Comparison of ENCODE assay signal across 8 cellular contexts in genomic region chrX:83759872-83760271, GRCh38.
DNase-seq lines count a peak whose midpoint lies in the region; ATAC-seq and TF ChIP-seq lines count a peak whose summit lies in the region.

No MANE protein-coding gene starts in this region.

- ATAC-seq in GM19452 (IDR thresholded peaks at IDR 0.05; ENCODE audit: unreplicated experiment) (no peak), HG03135 (IDR thresholded peaks at IDR 0.05; ENCODE audit: unreplicated experiment) (no peak)

- H3K4me3 ChIP-seq in cardiac fibroblast (replicated peaks in 1 of 2; ENCODE audit: low read depth in 2 of 2, low read length in 2 of 2) (no peak overlapping the region), retinal pigment epithelial cell (ENCODE audit: low read length) (no peak overlapping the region)

- peak; percentile 8 for DNase-seq in NCI-H510A treated with DMSO at 0.1 percent for 48 hours (lab: John Stamatoyannopoulos, UW)
- no peak for DNase-seq in NCI-H510A (lab: John Stamatoyannopoulos, UW)
- peak; percentile 21 for DNase-seq in NCI-H1092 treated with DMSO at 0.1 percent for 48 hours (lab: John Stamatoyannopoulos, UW)
- DNase-seq in cardiac fibroblast (ENCODE audit: low read depth in 2 of 2): peak in 1 of 2 donors; percentile 8
- DNase-seq in retinal pigment epithelial cell (ENCODE audit: low read depth): no peak
- no peak for DNase-seq in GF-D8 (lab: John Stamatoyannopoulos, UW)

- TF ChIP-seq CTCF in cardiac fibroblast (IDR thresholded peaks at IDR 0.05; ENCODE audit: low read depth, low read length): peak; percentile 15
- TF ChIP-seq CTCF in retinal pigment epithelial cell (conservative IDR thresholded peaks at IDR 0.05; ENCODE audit: low read depth, low read length): peak; percentile 16

Comparison
In these comparisons a context has a peak if more than half of its experiments do, and no peak if none do; other contexts are left out.
1. DNase-seq: peak in NCI-H510A treated with DMSO at 0.1 percent for 48 hours (single experiment) and NCI-H1092 treated with DMSO at 0.1 percent for 48 hours (single experiment); none in NCI-H510A (single experiment), retinal pigment epithelial cell (single experiment) and GF-D8 (single experiment).